Comparison of ENCODE assay signal across 22 cellular contexts in the genomic region with DNA sequence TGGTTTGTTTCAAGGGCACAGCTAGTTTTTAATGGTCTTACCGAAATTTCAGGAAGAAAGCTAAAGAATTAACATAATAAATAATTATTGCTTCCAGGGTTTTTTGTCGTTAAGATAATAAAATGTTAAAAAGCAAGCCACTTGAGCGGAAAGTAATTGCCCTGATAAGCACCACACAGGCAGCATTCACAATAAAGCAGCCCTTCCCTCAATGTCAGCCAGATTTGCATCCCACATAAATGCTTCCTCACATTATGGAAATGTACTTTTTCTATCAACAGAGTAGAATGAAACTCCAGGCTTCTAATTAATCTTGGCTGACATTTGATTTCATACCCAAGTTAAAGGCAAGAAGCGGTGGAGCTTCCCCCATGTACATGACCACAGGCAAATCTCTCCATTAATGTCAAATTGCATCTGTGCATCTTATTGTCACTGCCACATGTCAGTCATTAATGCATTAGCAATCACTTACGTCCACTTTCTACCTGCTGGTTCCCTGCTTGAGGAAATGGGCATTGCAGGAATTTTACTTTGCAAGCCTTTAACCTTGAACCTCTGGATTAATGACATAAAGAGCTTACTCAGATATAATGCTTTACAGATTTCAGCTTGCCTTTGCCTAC.
"Had no signal": no experiment of that assay in that cellular context is flagged by ENCODE, and none has a peak within 500 bp of the region (broad histone marks: within the 10 kb centered on the region; RNA-seq: fewer than 3 reads in every experiment).

No MANE protein-coding gene starts in this region.

- DNase-seq: activated CD4-positive, alpha-beta T cell treated with anti-CD3 and anti-CD28 coated beads for 36 hours; activated CD4-positive, alpha-beta T cell treated with anti-CD3 and anti-CD28 coated beads, Interleukin-2, amount 50 U/mL, for 4 hours; activated CD4-positive, CD25-positive, alpha-beta regulatory T cell; activated gamma-delta T cell; activated naive CD8-positive, alpha-beta T cell treated with anti-CD3 and anti-CD28 coated beads, Interleukin-2, amount 50 U/mL, for 24 hours; amygdala; caudate nucleus; cortex of kidney; effector memory CD8-positive, alpha-beta T cell; foreskin fibroblast; head of caudate nucleus; hypothalamus; immature natural killer cell; kidney; left colon; naive thymus-derived CD8-positive, alpha-beta T cell; posterior cingulate gyrus; right lobe of liver; stimulated activated CD4-positive, alpha-beta T cell treated with anti-CD3 and anti-CD28 coated beads, Interleukin-2, amount 100 ng/mL, for 48 hours; stimulated activated naive CD4-positive, alpha-beta T cell treated with Interleukin-2 at 50 U/mL for 16 hours; T-helper 1 cell; transverse colon had no signal

- H3K4me1 ChIP-seq: right lobe of liver had no signal

- H3K9me3 ChIP-seq: transverse colon had no signal

- H3K4me3 ChIP-seq: right lobe of liver, transverse colon had no signal

- H3K27me3 ChIP-seq: right lobe of liver, transverse colon had no signal

- H3K27ac ChIP-seq: right lobe of liver, transverse colon had no signal

- H3K36me3 ChIP-seq: right lobe of liver, transverse colon had no signal
